19 cellular contexts compared by ENCODE assay signal in the genomic region with DNA sequence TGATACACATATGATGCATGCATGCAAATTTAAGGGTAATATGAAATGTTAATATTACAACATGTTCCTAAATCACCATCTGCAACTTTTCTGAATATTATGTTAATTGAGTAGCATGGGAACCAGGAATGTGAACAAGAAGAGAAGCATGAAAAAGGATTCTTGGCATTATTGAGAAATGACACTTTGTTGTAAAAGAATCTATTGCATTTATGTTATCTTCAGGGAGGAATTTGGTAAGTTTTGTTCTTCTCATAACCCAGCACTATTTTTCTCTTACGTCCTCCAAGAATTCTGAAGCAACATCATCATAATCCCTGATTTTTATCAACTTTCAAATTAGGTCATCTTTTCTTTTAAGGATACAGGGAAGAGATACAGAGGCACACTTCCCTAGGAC.
DNase-seq lines count a peak whose midpoint lies in the region; ATAC-seq and TF ChIP-seq lines count a peak whose summit lies in the region.
"Had no signal": no experiment of that assay in that cellular context is flagged by ENCODE, and none has a peak within 500 bp of the region (broad histone marks: within the 10 kb centered on the region; RNA-seq: fewer than 3 reads in every experiment).

No MANE protein-coding gene starts in this region.

- TF ChIP-seq CTCF in fibroblast of the aortic adventitia (IDR thresholded peaks at IDR 0.05; ENCODE audit: insufficient read depth, low read length): no peak

- H3K4me1 Mint-ChIP-seq in activated CD4-positive, alpha-beta T cell treated with anti-CD3 and anti-CD28 coated beads, Interleukin-2, amount 10 ng/mL, durations not matched to agents 7 days and 5 days: peaks cover 33% of the 10 kb centered on the region

- no peak overlapping the region for H3K27ac Mint-ChIP-seq in activated CD4-positive, alpha-beta T cell treated with anti-CD3 and anti-CD28 coated beads, Interleukin-2, amount 10 ng/mL, durations not matched to agents 7 days and 5 days
- H3K27ac Mint-ChIP-seq: CD4-positive, alpha-beta T cell had no signal

- WGBS in aorta, 2 donors: 38 to 47% methylated on average over 1 of the region's 1 CpG

- H3K27ac ChIP-seq in aorta (ENCODE audit: low read depth in 1 of 2, low read length in 2 of 2): no peak overlapping the region

- intact Hi-C loops in aorta (cut with DNase I): no loop called here

- no peaks in the 10 kb centered on the region for H3K27me3 Mint-ChIP-seq in activated CD4-positive, alpha-beta T cell treated with anti-CD3 and anti-CD28 coated beads, Interleukin-2, amount 10 ng/mL, durations not matched to agents 7 days and 5 days
- H3K27me3 Mint-ChIP-seq: CD4-positive, alpha-beta T cell had no signal

- H3K9me3 ChIP-seq in aorta (ENCODE audit: control insufficient read depth, low read length): no peaks in the 10 kb centered on the region
- H3K9me3 ChIP-seq: BE2C, Caco-2 had no signal

- no peak overlapping the region for H3K4me3 ChIP-seq in fibroblast of the aortic adventitia (ENCODE audit: low read depth, low read length)
- H3K4me3 ChIP-seq in aorta (ENCODE audit: low read length in 2 of 2): no peak overlapping the region

- no peaks in the 10 kb centered on the region for H3K36me3 ChIP-seq in aorta (ENCODE audit: control insufficient read depth in 1 of 2, insufficient read depth in 2 of 2, low read length in 1 of 2)
- H3K36me3 ChIP-seq: BE2C had no signal

- H3K4me1 ChIP-seq in aorta (ENCODE audit: control insufficient read depth in 1 of 2, insufficient read depth in 2 of 2, low read length in 2 of 2): no peaks in the 10 kb centered on the region
- H3K4me1 ChIP-seq: BE2C, Caco-2 had no signal

- POLR2A ChIA-PET in activated CD4-positive, alpha-beta T cell treated with anti-CD3 and anti-CD28 coated beads, Interleukin-2, amount 10 ng/mL, durations not matched to agents 7 days and 5 days (lab: Charles Lee): no interaction called here

- DNase-seq in GM03348 (ENCODE audit: low spot score) (peak; percentile 5), astrocyte of the hippocampus (ENCODE audit: low read depth, low spot score) (peak; percentile 6), fibroblast of the aortic adventitia (ENCODE audit: low read depth) (peak; percentile 19), Ammon's horn (ENCODE audit: low spot score) (no peak), aorta (no peak)
- no peak for DNase-seq in activated CD4-positive, alpha-beta T cell treated with anti-CD3 and anti-CD28 coated beads, Interleukin-2, amount 10 ng/mL, durations not matched to agents 7 days and 5 days
- DNase-seq: ACHN; BE2C; Caco-2; CD4-positive, alpha-beta T cell; GOT3; NCI-H1105 treated with DMSO at 0.1 percent for 48 hours; NCI-H1694; NCI-H510A; NCI-H748 treated with DMSO at 0.1 percent for 48 hours; NK-92 treated with Interleukin-12 subunit alpha and Interleukin-12 subunit beta, amount 100 ng/mL, for 24 hours had no signal

- H3K9me3 Mint-ChIP-seq in activated CD4-positive, alpha-beta T cell treated with anti-CD3 and anti-CD28 coated beads, Interleukin-2, amount 10 ng/mL, durations not matched to agents 7 days and 5 days: no peaks in the 10 kb centered on the region
- H3K9me3 Mint-ChIP-seq: CD4-positive, alpha-beta T cell had no signal

- no peak overlapping the region for H3K4me3 Mint-ChIP-seq in activated CD4-positive, alpha-beta T cell treated with anti-CD3 and anti-CD28 coated beads, Interleukin-2, amount 10 ng/mL, durations not matched to agents 7 days and 5 days
- H3K4me3 Mint-ChIP-seq: CD4-positive, alpha-beta T cell had no signal

- no peaks in the 10 kb centered on the region for H3K27me3 ChIP-seq in aorta (ENCODE audit: control insufficient read depth in 1 of 2, insufficient read depth in 2 of 2, low read length in 1 of 2)
- H3K27me3 ChIP-seq: BE2C had no signal

- no peak for ATAC-seq in aorta (ENCODE audit: low FRiP score)
- no peak for ATAC-seq in HG03439 (IDR thresholded peaks at IDR 0.05; ENCODE audit: unreplicated experiment)
- ATAC-seq: HCT116, Right ventricle myocardium inferior had no signal

- H3K36me3 Mint-ChIP-seq in activated CD4-positive, alpha-beta T cell treated with anti-CD3 and anti-CD28 coated beads, Interleukin-2, amount 10 ng/mL, durations not matched to agents 7 days and 5 days (ENCODE audit: low read depth): peaks cover 5% of the 10 kb centered on the region

- CTCF ChIA-PET in activated CD4-positive, alpha-beta T cell treated with anti-CD3 and anti-CD28 coated beads, Interleukin-2, amount 10 ng/mL, durations not matched to agents 7 days and 5 days (lab: Charles Lee): no interaction called here

Comparison
In these comparisons a context has a peak if more than half of its experiments do, and no peak if none do; other contexts are left out.
1. DNase-seq: peak in GM03348 (single experiment), astrocyte of the hippocampus (single experiment) and fibroblast of the aortic adventitia (single experiment); none in Ammon's horn (single experiment), aorta (0 of 2) and activated CD4-positive, alpha-beta T cell treated with anti-CD3 and anti-CD28 coated beads, Interleukin-2, amount 10 ng/mL, durations not matched to agents 7 days and 5 days (single experiment).